20 cellular contexts compared by ENCODE assay signal in genomic region chr2:190354003-190354690, GRCh38. TPM values are rescaled to one million over a fixed set of nuclear protein-coding genes. Genes with fewer than 3 reads are reported as not detected.
DNase-seq lines count a peak whose midpoint lies in the region; ATAC-seq, FAIRE-seq and TF ChIP-seq lines count a peak whose summit lies in the region.
"Had no signal": no experiment of that assay in that cellular context is flagged by ENCODE, and none has a peak within 500 bp of the region (broad histone marks: within the 10 kb centered on the region; RNA-seq: fewer than 3 reads in every experiment).

No MANE protein-coding gene starts in this region.

- H3K36me3 Mint-ChIP-seq in CD8-positive, alpha-beta memory T cell, result no peaks in the 10 kb centered on the region
- H3K36me3 Mint-ChIP-seq: activated naive CD4-positive, alpha-beta T cell treated with anti-CD3 and anti-CD28 coated beads, Interleukin-2, amount 10 ng/mL, durations not matched to agents 7 days and 5 days; neural progenitor cell; T-cell had no signal

- WGBS in mammary epithelial cell (ENCODE audit: low coverage, missing lambda C conversion rate), result 40% methylated on average over 7 of the region's 12 CpGs
- 53 to 69% (median 65%) methylated on average over 12 of the region's 12 CpGs for WGBS in heart left ventricle, 4 donors
- 56% methylated on average over 12 of the region's 12 CpGs for WGBS in prostate gland
- WGBS in aorta, 2 donors, result 78 to 87% methylated on average over 12 of the region's 12 CpGs

- H2AFZ ChIP-seq in mammary epithelial cell (ENCODE audit: low read depth, low read length), result peak overlapping the region; percentile 35
- H2AFZ ChIP-seq: neural progenitor cell had no signal

- CTCF ChIA-PET in CD8-positive, alpha-beta memory T cell (lab: Charles Lee), result interaction anchor here (1.6 kb wide), 1 partner anchor 10 kb away, joined by 4 read pairs; no protein-coding TSS in a partner anchor
- CTCF ChIA-PET in mammary epithelial cell (lab: Charles Lee; ENCODE audit: low non-redundant PET), result no interaction called here

- TF ChIP-seq CTCF in mammary epithelial cell (conservative IDR thresholded peaks at IDR 0.05 in 1 of 2, IDR thresholded peaks at IDR 0.05 in 1 of 2; ENCODE audit: extremely low read depth in 1 of 2, insufficient read depth in 1 of 2, low read depth in 1 of 2, low read length in 2 of 2) (no peak), heart left ventricle (IDR thresholded peaks at IDR 0.05) (no peak), prostate gland (IDR thresholded peaks at IDR 0.05) (no peak)

- dilution Hi-C loops in mammary epithelial cell (cut with HindIII; ENCODE audit: low sequenced_read_pairs), result no loop called here

- BruUV-seq in mammary epithelial cell (replicated peaks; lab: Mats Ljungman, UMichigan), result no TSS peak

- in situ Hi-C loops in mammary epithelial cell (cut with MboI; ENCODE audit: low sequenced_read_pairs in 2 of 2), result no loop called here

- H3K27ac ChIP-seq in CD8-positive, alpha-beta memory T cell (ENCODE audit: low read depth, low read length), result peak overlapping the region; percentile 21
- H3K27ac ChIP-seq in mammary epithelial cell (ENCODE audit: insufficient read depth, low read depth, low read length) (peak overlapping the region; percentile 74), heart left ventricle (peak overlapping the region in 4 of 12 donors; percentile 5 to 32 (median 23)), prostate gland (peak overlapping the region; percentile 3 to 41), aorta (ENCODE audit: low read depth in 1 of 2, low read length in 2 of 2) (no peak overlapping the region)
- H3K27ac ChIP-seq: neural progenitor cell had no signal

- TF ChIP-seq POLR2A in heart left ventricle (IDR thresholded peaks at IDR 0.05) (no peak), prostate gland (IDR thresholded peaks at IDR 0.05) (no peak)

- H3K27me3 ChIP-seq in CD8-positive, alpha-beta memory T cell (ENCODE audit: insufficient read depth, low read length, poor library complexity, severe bottlenecking), result no peaks in the 10 kb centered on the region
- H3K27me3 ChIP-seq in mammary epithelial cell (ENCODE audit: insufficient read depth, low read length), result no peaks in the 10 kb centered on the region
- H3K27me3 ChIP-seq in heart left ventricle, result no peaks in the 10 kb centered on the region
- H3K27me3 ChIP-seq in prostate gland (replicated peaks; ENCODE audit: insufficient read depth), result no peaks in the 10 kb centered on the region
- no peaks in the 10 kb centered on the region for H3K27me3 ChIP-seq in aorta (ENCODE audit: control insufficient read depth in 1 of 2, insufficient read depth in 2 of 2, low read length in 1 of 2)
- H3K27me3 ChIP-seq: neural progenitor cell had no signal

- H3K4me1 ChIP-seq in CD8-positive, alpha-beta memory T cell (ENCODE audit: insufficient read depth, low read length), result peaks cover under 1% of the 10 kb centered on the region
- peaks cover 63% of the 10 kb centered on the region for H3K4me1 ChIP-seq in mammary epithelial cell (ENCODE audit: insufficient read depth, low read length)
- peaks cover 0 to 48% (median 12%) of the 10 kb centered on the region in 12 donors for H3K4me1 ChIP-seq in heart left ventricle
- H3K4me1 ChIP-seq in prostate gland (replicated peaks), result peaks cover 6% of the 10 kb centered on the region
- H3K4me1 ChIP-seq in aorta (ENCODE audit: control insufficient read depth in 1 of 2, insufficient read depth in 2 of 2, low read length in 2 of 2), result no peaks in the 10 kb centered on the region
- H3K4me1 ChIP-seq: neural progenitor cell had no signal

- H3K36me3 ChIP-seq in CD8-positive, alpha-beta memory T cell (ENCODE audit: insufficient read depth, low read length), result no peaks in the 10 kb centered on the region
- no peaks in the 10 kb centered on the region for H3K36me3 ChIP-seq in mammary epithelial cell (ENCODE audit: insufficient read depth, low read length)
- H3K36me3 ChIP-seq in heart left ventricle, result peaks cover 0 to 4% (median 0%) of the 10 kb centered on the region in 9 donors
- no peaks in the 10 kb centered on the region for H3K36me3 ChIP-seq in prostate gland
- no peaks in the 10 kb centered on the region for H3K36me3 ChIP-seq in aorta (ENCODE audit: control insufficient read depth in 1 of 2, insufficient read depth in 2 of 2, low read length in 1 of 2)
- H3K36me3 ChIP-seq: neural progenitor cell had no signal

- FAIRE-seq in GM19239 (lab: Jason Lieb, UNC), result no peak
- FAIRE-seq: bronchial epithelial cell had no signal

- no peaks in the 10 kb centered on the region for H3K27me3 Mint-ChIP-seq in CD8-positive, alpha-beta memory T cell
- H3K27me3 Mint-ChIP-seq: activated naive CD4-positive, alpha-beta T cell treated with anti-CD3 and anti-CD28 coated beads, Interleukin-2, amount 10 ng/mL, durations not matched to agents 7 days and 5 days; effector memory CD8-positive, alpha-beta T cell; T-cell had no signal

- POLR2A ChIA-PET in CD8-positive, alpha-beta memory T cell (lab: Charles Lee), result no interaction called here

- peak overlapping the region in 2 of 8 donors; percentile 29 to 50 for H3K27ac Mint-ChIP-seq in CD8-positive, alpha-beta memory T cell
- H3K27ac Mint-ChIP-seq: activated naive CD4-positive, alpha-beta T cell treated with anti-CD3 and anti-CD28 coated beads, Interleukin-2, amount 10 ng/mL, durations not matched to agents 7 days and 5 days; neural progenitor cell; T-cell had no signal

- no peaks in the 10 kb centered on the region for H4K20me1 ChIP-seq in mammary epithelial cell (ENCODE audit: insufficient read depth, low read length)

- no peak overlapping the region for H3K4me3 Mint-ChIP-seq in CD8-positive, alpha-beta memory T cell
- H3K4me3 Mint-ChIP-seq: activated naive CD4-positive, alpha-beta T cell treated with anti-CD3 and anti-CD28 coated beads, Interleukin-2, amount 10 ng/mL, durations not matched to agents 7 days and 5 days; effector memory CD8-positive, alpha-beta T cell; neural progenitor cell; T-cell had no signal

- ATAC-seq in heart left ventricle, result peak; percentile 25 to 48 (median 42)
- no peak for ATAC-seq in aorta (ENCODE audit: low FRiP score)
- no peak for ATAC-seq in HG02763 (IDR thresholded peaks at IDR 0.05; ENCODE audit: unreplicated experiment)
- ATAC-seq: activated CD4-positive, CD25-positive, alpha-beta regulatory T cell treated with anti-CD3 and anti-CD28 coated beads, Interleukin-2, amount 50 U/mL, for 24 hours; PC-3; T-cell had no signal

- H3K4me3 ChIP-seq in CD8-positive, alpha-beta memory T cell (ENCODE audit: low read length), result no peak overlapping the region
- H3K4me3 ChIP-seq in mammary epithelial cell (replicated peaks in 1 of 3; ENCODE audit: insufficient read depth in 1 of 3, low read depth in 2 of 3, low read length in 3 of 3) (no peak overlapping the region), heart left ventricle (no peak overlapping the region), prostate gland (no peak overlapping the region), aorta (ENCODE audit: low read length in 2 of 2) (no peak overlapping the region)
- H3K4me3 ChIP-seq: lung, neural progenitor cell had no signal

- H3K4me2 ChIP-seq in mammary epithelial cell (ENCODE audit: insufficient read depth, low read depth, low read length), result peak overlapping the region; percentile 59
- H3K4me2 ChIP-seq: neural progenitor cell had no signal

- H3K9me3 Mint-ChIP-seq in CD8-positive, alpha-beta memory T cell, result no peaks in the 10 kb centered on the region
- H3K9me3 Mint-ChIP-seq: activated naive CD4-positive, alpha-beta T cell treated with anti-CD3 and anti-CD28 coated beads, Interleukin-2, amount 10 ng/mL, durations not matched to agents 7 days and 5 days; effector memory CD8-positive, alpha-beta T cell; neural progenitor cell; T-cell had no signal

- H3K4me1 Mint-ChIP-seq in CD8-positive, alpha-beta memory T cell, result peaks cover 7 to 15% (median 14%) of the 10 kb centered on the region in 3 donors
- H3K4me1 Mint-ChIP-seq: neural progenitor cell had no signal

- H3K79me2 ChIP-seq in mammary epithelial cell (ENCODE audit: insufficient read depth, low read length), result peaks cover 38% of the 10 kb centered on the region

- DNase-seq in CD8-positive, alpha-beta memory T cell, result no peak
- DNase-seq in mammary epithelial cell, result peak; percentile 82
- DNase-seq in heart left ventricle, result no peak
- DNase-seq in prostate gland (ENCODE audit: low spot score), result no peak
- no peak for DNase-seq in GM19239 (ENCODE audit: insufficient read length, low spot score)
- DNase-seq in NCI-H2171 treated with DMSO at 0.1 percent for 48 hours (lab: John Stamatoyannopoulos, UW), result no peak
- DNase-seq in aorta, result no peak
- DNase-seq: activated naive CD4-positive, alpha-beta T cell treated with anti-CD3 and anti-CD28 coated beads, Interleukin-2, amount 10 ng/mL, durations not matched to agents 7 days and 5 days; effector memory CD8-positive, alpha-beta T cell; KBM-7; NCI-H1417; NCI-H446; PC-3; stimulated activated naive CD4-positive, alpha-beta T cell treated with Interleukin-2 at 50 U/mL for 16 hours; T-cell had no signal

- no peaks in the 10 kb centered on the region for H3K9me3 ChIP-seq in CD8-positive, alpha-beta memory T cell (ENCODE audit: low read length)
- H3K9me3 ChIP-seq in mammary epithelial cell (replicated peaks; ENCODE audit: insufficient read depth, low read length) (no peaks in the 10 kb centered on the region), heart left ventricle (no peaks in the 10 kb centered on the region), prostate gland (no peaks in the 10 kb centered on the region), aorta (ENCODE audit: control insufficient read depth, low read length) (no peaks in the 10 kb centered on the region)

- peak overlapping the region; percentile 46 for H3K9ac ChIP-seq in mammary epithelial cell (ENCODE audit: insufficient read depth, low read length)
- H3K9ac ChIP-seq: neural progenitor cell had no signal

- intact Hi-C loops in mammary epithelial cell (cut with micrococcal nuclease), result no loop called here
- intact Hi-C loops in heart left ventricle (cut with DNase I), result no loop called here
- intact Hi-C loops in prostate gland (cut with DNase I), result no loop called here
- intact Hi-C loops in aorta (cut with DNase I), result no loop called here

RNA-seq across cellular contexts. Expression of gene INPP1, which starts 10.8 kb away (rescaled TPM):
- 10 to 100 TPM; 13.4 to 15.9 TPM for total RNA-seq in CD8-positive, alpha-beta memory T cell
- 5.5 TPM for polyA plus RNA-seq in CD8-positive, alpha-beta memory T cell
- total RNA-seq in mammary epithelial cell (10 to 100 TPM; 13.0 to 23.8 TPM), heart left ventricle (10 to 100 TPM in 8 of 9 donors, 1 to 10 TPM in 1; 7.8 to 18.5 (median 13.1) TPM), prostate gland (10 to 100 TPM; 13.0 to 34.4 TPM), aorta (10 to 100 TPM; 31.8 to 39.7 TPM)
- polyA plus RNA-seq in mammary epithelial cell (10.4 TPM), heart left ventricle (10 to 100 TPM; 14.1 to 26.2 TPM), aorta (10 to 100 TPM; 18.5 to 43.1 TPM)
- polyA minus RNA-seq in mammary epithelial cell, result 9.4 TPM

RNA-seq across cellular contexts. Expression of gene HIBCH, which starts 34.5 kb away (rescaled TPM):
- total RNA-seq in CD8-positive, alpha-beta memory T cell, result 10 to 100 TPM; 30.8 to 32.2 TPM
- polyA plus RNA-seq in CD8-positive, alpha-beta memory T cell, result 20.3 TPM
- total RNA-seq in mammary epithelial cell, result 10 to 100 TPM; 17.0 to 20.5 TPM
- 7.7 TPM for polyA plus RNA-seq in mammary epithelial cell
- 4.7 TPM for polyA minus RNA-seq in mammary epithelial cell
- 10 to 100 TPM in 8 of 9 donors, 1 to 10 TPM in 1; 7.7 to 25.3 (median 23.2) TPM for total RNA-seq in heart left ventricle
- 10 to 100 TPM in 1 of 2 donors, 1 to 10 TPM in 1; 8.4 to 15.6 TPM for polyA plus RNA-seq in heart left ventricle
- total RNA-seq in prostate gland, result 10 to 100 TPM; 25.3 to 27.8 TPM
- 10 to 100 TPM; 50.1 to 51.5 TPM for total RNA-seq in aorta
- polyA plus RNA-seq in aorta, result 10 to 100 TPM; 28.9 to 34.6 TPM

RNA-seq across cellular contexts. Expression of gene MFSD6, which starts 54.0 kb away (rescaled TPM):
- 10 to 100 TPM; 64.9 to 65.7 TPM for total RNA-seq in CD8-positive, alpha-beta memory T cell
- 31.8 TPM for polyA plus RNA-seq in CD8-positive, alpha-beta memory T cell
- 10 to 100 TPM; 33.7 to 71.7 TPM for total RNA-seq in mammary epithelial cell
- 21.2 TPM for polyA plus RNA-seq in mammary epithelial cell
- polyA minus RNA-seq in mammary epithelial cell, result 34.0 TPM
- total RNA-seq in heart left ventricle, result 10 to 100 TPM; 13.9 to 75.0 (median 19.3) TPM
- 10 to 100 TPM; 11.8 to 15.3 TPM for polyA plus RNA-seq in heart left ventricle
- 100 to 1,000 TPM in 1 of 2 donors, 10 to 100 TPM in 1; 89.1 to 114 TPM for total RNA-seq in prostate gland
- total RNA-seq in aorta, result 10 to 100 TPM; 20.4 to 21.5 TPM
- polyA plus RNA-seq in aorta, result 10 to 100 TPM; 10.1 to 13.3 TPM

Comparison
In these comparisons a context has a peak if more than half of its experiments do, and no peak if none do; other contexts are left out.
1. H3K27ac ChIP-seq: peak in CD8-positive, alpha-beta memory T cell (single experiment), mammary epithelial cell (single experiment) and prostate gland (2 of 2); none in aorta (0 of 2).
2. ATAC-seq: peak in heart left ventricle (4 of 4); none in aorta (single experiment) and HG02763 (single experiment).